Comparison of ENCODE assay signal across 8 cellular contexts in the genomic region with DNA sequence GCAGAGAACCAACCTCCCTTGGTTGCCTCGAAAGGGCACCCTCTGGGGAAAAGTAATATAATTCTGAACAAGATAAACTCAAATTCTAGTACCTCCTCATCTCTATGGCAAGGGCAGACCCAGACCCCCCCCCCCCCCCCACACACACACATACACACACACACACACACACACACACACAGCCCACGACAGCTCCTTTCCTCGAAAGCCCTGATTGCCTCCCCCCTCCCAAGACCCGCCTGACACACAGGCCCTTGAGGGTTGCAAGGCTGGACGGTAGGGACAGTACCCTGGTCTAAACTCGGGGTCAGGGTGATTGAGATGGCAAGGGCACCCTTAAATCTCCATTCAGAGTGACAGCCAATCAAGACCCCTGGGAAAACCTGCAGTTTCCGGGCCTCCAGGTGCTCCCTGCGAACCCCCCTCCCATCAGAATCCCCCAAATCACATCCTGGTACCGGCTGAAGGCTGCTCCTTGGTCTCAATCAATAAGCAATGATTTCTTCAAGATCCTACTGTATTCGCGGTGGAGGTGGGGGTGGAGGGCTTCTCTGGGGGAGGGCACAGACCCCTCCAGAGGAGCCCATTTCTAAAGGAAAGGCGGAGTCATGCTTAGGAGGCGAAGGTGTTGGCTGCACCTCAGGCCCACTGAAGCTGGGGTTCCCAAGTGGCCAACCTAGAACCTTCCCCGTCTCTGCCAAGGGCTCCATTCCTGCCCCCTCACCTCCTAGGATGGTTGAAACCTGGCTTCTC.
A peak's percentile ranks its signal among the peaks of the same experiment; 100 is the strongest.
DNase-seq lines count a peak whose midpoint lies in the region; ATAC-seq, FAIRE-seq and TF ChIP-seq lines count a peak whose summit lies in the region.

No MANE protein-coding gene starts in this region.

- ATAC-seq in activated CD8-positive, alpha-beta T cell treated with anti-CD3 and anti-CD28 coated beads for 36 hours, result no peak
- no peak for ATAC-seq in activated CD8-positive, alpha-beta T cell treated with anti-CD3 and anti-CD28 coated beads, Interleukin-2, amount 10 ng/mL, durations not matched to agents 7 days and 5 days
- no peak for ATAC-seq in K562
- ATAC-seq in HepG2, result no peak
- ATAC-seq in thoracic aorta (ENCODE audit: insufficient number of reproducible peaks, low FRiP score, low read depth), result no peak
- ATAC-seq in HG02571 (IDR thresholded peaks at IDR 0.05; ENCODE audit: unreplicated experiment), result no peak
- no peak for ATAC-seq in HG02623 (IDR thresholded peaks at IDR 0.05; ENCODE audit: unreplicated experiment)

- no peak for DNase-seq in activated CD8-positive, alpha-beta T cell treated with anti-CD3 and anti-CD28 coated beads for 36 hours
- DNase-seq in activated CD8-positive, alpha-beta T cell treated with anti-CD3 and anti-CD28 coated beads, Interleukin-2, amount 10 ng/mL, durations not matched to agents 7 days and 5 days, result no peak
- DNase-seq in K562 (ENCODE audit: extremely low read depth in 1 of 4, low spot score in 3 of 4) (peak in 1 of 4 experiments; percentile 18), HepG2 (ENCODE audit: low spot score) (no peak), thoracic aorta (ENCODE audit: low spot score) (no peak), HPDE6-E6E7 (ENCODE audit: extremely low spot score) (no peak)

- H3K27ac Mint-ChIP-seq in activated CD8-positive, alpha-beta T cell treated with anti-CD3 and anti-CD28 coated beads for 36 hours, result no peak overlapping the region
- no peak overlapping the region for H3K27ac Mint-ChIP-seq in activated CD8-positive, alpha-beta T cell treated with anti-CD3 and anti-CD28 coated beads, Interleukin-2, amount 10 ng/mL, durations not matched to agents 7 days and 5 days

- peaks cover 5% of the 10 kb centered on the region for H3K27me3 Mint-ChIP-seq in activated CD8-positive, alpha-beta T cell treated with anti-CD3 and anti-CD28 coated beads for 36 hours
- peaks cover 24% of the 10 kb centered on the region for H3K27me3 Mint-ChIP-seq in activated CD8-positive, alpha-beta T cell treated with anti-CD3 and anti-CD28 coated beads, Interleukin-2, amount 10 ng/mL, durations not matched to agents 7 days and 5 days (ENCODE audit: low read depth)

- no TSS peak for BruUV-seq in K562 (replicated peaks; lab: Mats Ljungman, UMichigan)
- no TSS peak for BruUV-seq in HepG2 (replicated peaks; lab: Mats Ljungman, UMichigan)

- TF ChIP-seq CTCF in activated CD8-positive, alpha-beta T cell treated with anti-CD3 and anti-CD28 coated beads for 36 hours (IDR thresholded peaks at IDR 0.05), result no peak
- TF ChIP-seq CTCF in K562 (IDR thresholded peaks at IDR 0.05 in 2 of 3, conservative IDR thresholded peaks at IDR 0.05 in 1 of 3; ENCODE audit: insufficient read depth in 2 of 3, low read depth in 1 of 3, low read length in 3 of 3), result no peak
- TF ChIP-seq CTCF in HepG2 (CRISPR knock-in tag; IDR thresholded peaks at IDR 0.05), result no peak
- no peak for TF ChIP-seq CTCF in thoracic aorta (IDR thresholded peaks at IDR 0.05)

- TF ChIP-seq EP300 in K562 (IDR thresholded peaks at IDR 0.05; ENCODE audit: low read length) (no peak), HepG2 (IDR thresholded peaks at IDR 0.05; ENCODE audit: low read depth in 2 of 2, low read length in 2 of 2) (no peak), HepG2 (CRISPR knock-in tag; IDR thresholded peaks at IDR 0.05; ENCODE audit: borderline replicate concordance) (no peak)

- H3K27me3 ChIP-seq in K562 (ENCODE audit: control insufficient read depth in 2 of 2, insufficient read depth in 2 of 2, low read length in 2 of 2), result no peaks in the 10 kb centered on the region
- no peaks in the 10 kb centered on the region for H3K27me3 ChIP-seq in HepG2 (ENCODE audit: control insufficient read depth in 1 of 2, insufficient read depth in 2 of 2, low read length in 2 of 2)
- H3K27me3 ChIP-seq in thoracic aorta (replicated peaks; ENCODE audit: insufficient read depth), result no peaks in the 10 kb centered on the region

- H4K20me1 ChIP-seq in K562 (replicated peaks; ENCODE audit: control insufficient read depth, insufficient read depth, low read length), result no peaks in the 10 kb centered on the region
- H4K20me1 ChIP-seq in HepG2 (ENCODE audit: insufficient read depth, low read length), result no peaks in the 10 kb centered on the region

- H3K79me2 ChIP-seq in K562 (ENCODE audit: control insufficient read depth, insufficient read depth, low read length), result no peaks in the 10 kb centered on the region
- H3K79me2 ChIP-seq in HepG2 (ENCODE audit: insufficient read depth, low read length), result no peaks in the 10 kb centered on the region

- no peak for TF ChIP-seq RAD21 in K562 (CRISPR knock-in tag; conservative IDR thresholded peaks at IDR 0.05 in 1 of 2, IDR thresholded peaks at IDR 0.05 in 1 of 2)
- no peak for TF ChIP-seq RAD21 in HepG2 (CRISPR knock-in tag; IDR thresholded peaks at IDR 0.05)

- intact Hi-C loops in activated CD8-positive, alpha-beta T cell treated with anti-CD3 and anti-CD28 coated beads for 36 hours (cut with micrococcal nuclease), result no loop called here
- intact Hi-C loops in K562 (cut with micrococcal nuclease), result no loop called here
- intact Hi-C loops in HepG2 (cut with micrococcal nuclease; ENCODE audit: unreplicated experiment), result no loop called here

- H3K9me3 Mint-ChIP-seq in activated CD8-positive, alpha-beta T cell treated with anti-CD3 and anti-CD28 coated beads for 36 hours, result no peaks in the 10 kb centered on the region
- no peaks in the 10 kb centered on the region for H3K9me3 Mint-ChIP-seq in activated CD8-positive, alpha-beta T cell treated with anti-CD3 and anti-CD28 coated beads, Interleukin-2, amount 10 ng/mL, durations not matched to agents 7 days and 5 days (ENCODE audit: insufficient read depth)

- H2AFZ ChIP-seq in K562 (ENCODE audit: low read depth, low read length) (0 out of 2 replicates have a peak overlapping the region, but pooled peaks have one; percentile 30), HepG2 (ENCODE audit: low read length) (no peak overlapping the region)

- H3K27ac ChIP-seq in K562 (ENCODE audit: extremely low read depth, low read depth, low read length) (no peak overlapping the region), HepG2 (ENCODE audit: extremely low read length, insufficient read depth, low read length) (no peak overlapping the region), thoracic aorta (peak overlapping the region; percentile 66 to 76)

- H3K36me3 Mint-ChIP-seq in activated CD8-positive, alpha-beta T cell treated with anti-CD3 and anti-CD28 coated beads for 36 hours (ENCODE audit: low read depth), result no peaks in the 10 kb centered on the region
- no peaks in the 10 kb centered on the region for H3K36me3 Mint-ChIP-seq in activated CD8-positive, alpha-beta T cell treated with anti-CD3 and anti-CD28 coated beads, Interleukin-2, amount 10 ng/mL, durations not matched to agents 7 days and 5 days (ENCODE audit: low read depth)

- no peaks in the 10 kb centered on the region for H3K9me1 ChIP-seq in K562 (ENCODE audit: control insufficient read depth, insufficient read depth, low read length)

- CTCF ChIA-PET in activated CD8-positive, alpha-beta T cell treated with anti-CD3 and anti-CD28 coated beads for 36 hours (lab: Charles Lee), result no interaction called here
- CTCF ChIA-PET in activated CD8-positive, alpha-beta T cell treated with anti-CD3 and anti-CD28 coated beads, Interleukin-2, amount 10 ng/mL, durations not matched to agents 7 days and 5 days (lab: Charles Lee), result no interaction called here
- CTCF ChIA-PET in K562 (lab: Yijun Ruan, JAX; ENCODE audit: low intra/inter-chr PET ratio), result no interaction called here
- CTCF ChIA-PET in HepG2 (lab: Yijun Ruan, JAX; ENCODE audit: low intra/inter-chr PET ratio, low total read pairs), result no interaction called here

- peaks cover 6% of the 10 kb centered on the region; the same call in 1 of the 2 replicates for H3K9me3 ChIP-seq in K562 (replicated peaks; ENCODE audit: control insufficient read depth, insufficient read depth, low read depth, low read length)
- H3K9me3 ChIP-seq in HepG2 (ENCODE audit: low read length), result peaks cover 5% of the 10 kb centered on the region
- H3K9me3 ChIP-seq in thoracic aorta, result no peaks in the 10 kb centered on the region

- H3K4me2 ChIP-seq in K562 (ENCODE audit: insufficient read depth, low read length) (no peak overlapping the region; the same call in 1 of the 2 replicates), HepG2 (ENCODE audit: low read depth, low read length) (peak overlapping the region; percentile 76)

- H3K4me3 Mint-ChIP-seq in activated CD8-positive, alpha-beta T cell treated with anti-CD3 and anti-CD28 coated beads for 36 hours, result peak overlapping the region; percentile 44
- H3K4me3 Mint-ChIP-seq in activated CD8-positive, alpha-beta T cell treated with anti-CD3 and anti-CD28 coated beads, Interleukin-2, amount 10 ng/mL, durations not matched to agents 7 days and 5 days, result no peak overlapping the region

- H3K4me1 Mint-ChIP-seq in activated CD8-positive, alpha-beta T cell treated with anti-CD3 and anti-CD28 coated beads for 36 hours (ENCODE audit: low read depth), result peaks cover 7% of the 10 kb centered on the region
- H3K4me1 Mint-ChIP-seq in activated CD8-positive, alpha-beta T cell treated with anti-CD3 and anti-CD28 coated beads, Interleukin-2, amount 10 ng/mL, durations not matched to agents 7 days and 5 days (ENCODE audit: low read depth), result peaks cover 12% of the 10 kb centered on the region

- H3K4me3 ChIP-seq in K562 (peak overlapping the region; percentile 69), HepG2 (replicated peaks in 1 of 3; ENCODE audit: insufficient read depth in 1 of 3, low read depth in 2 of 3, low read length in 3 of 3) (peak overlapping the region; percentile 66 to 76 (median 67); a peak in 4 of 6 replicates), thoracic aorta (peak overlapping the region; percentile 73)

- no peaks in the 10 kb centered on the region for H3K36me3 ChIP-seq in K562 (ENCODE audit: control insufficient read depth, insufficient read depth, low read length)
- no peaks in the 10 kb centered on the region for H3K36me3 ChIP-seq in HepG2 (replicated peaks in 1 of 2; ENCODE audit: control insufficient read depth in 1 of 2, insufficient read depth in 2 of 2, low read length in 2 of 2)
- H3K36me3 ChIP-seq in thoracic aorta, result no peaks in the 10 kb centered on the region

- 81% methylated on average over 11 of the region's 14 CpGs for WGBS in K562 (ENCODE audit: insufficient coverage, low coverage, missing lambda C conversion rate)
- WGBS in HepG2 (ENCODE audit: low lambda C conversion rate), result 64% methylated on average over 10 of the region's 14 CpGs

- in situ Hi-C loops in K562 (cut with MboI), result loop anchor here (25.0 kb wide), 1 partner anchor 999 kb away; a partner anchor contains a TSS
- in situ Hi-C loops in HepG2 (cut with HindIII; ENCODE audit: extremely low pct_ligation_motif_present, low pct_unique_long_range_greater_than_20kb), result no loop called here

- POLR2A ChIA-PET in activated CD8-positive, alpha-beta T cell treated with anti-CD3 and anti-CD28 coated beads for 36 hours (lab: Charles Lee), result no interaction called here
- POLR2A ChIA-PET in activated CD8-positive, alpha-beta T cell treated with anti-CD3 and anti-CD28 coated beads, Interleukin-2, amount 10 ng/mL, durations not matched to agents 7 days and 5 days (lab: Charles Lee), result no interaction called here
- POLR2A ChIA-PET in K562 (lab: Yijun Ruan, JAX) (interaction anchor here (1.2 kb wide), 1 partner anchor 92 kb away, joined by 3 read pairs; no protein-coding TSS in a partner anchor), HepG2 (lab: Yijun Ruan, JAX) (no interaction called here)

- FAIRE-seq in K562 (lab: Jason Lieb, UNC) (no peak), HepG2 (lab: Jason Lieb, UNC) (no peak)

- H3K9ac ChIP-seq in K562 (ENCODE audit: insufficient read depth in 1 of 2, low read depth in 2 of 2, low read length in 2 of 2) (peak overlapping the region in 1 of 2 experiments; percentile 84; a peak in 2 of 4 replicates), HepG2 (ENCODE audit: insufficient read depth, low read depth, low read length) (no peak overlapping the region)

- H3K4me1 ChIP-seq in K562 (replicated peaks in 1 of 2; ENCODE audit: control insufficient read depth in 2 of 2, insufficient read depth in 2 of 2, low read length in 2 of 2), result peaks cover 12 to 14% of the 10 kb centered on the region in 2 experiments
- peaks cover 15% of the 10 kb centered on the region for H3K4me1 ChIP-seq in HepG2 (ENCODE audit: insufficient read depth, low read length)
- H3K4me1 ChIP-seq in thoracic aorta (ENCODE audit: control insufficient read depth in 1 of 2, low read depth in 2 of 2), result peaks cover 19 to 40% of the 10 kb centered on the region in 2 donors

- no peak for TF ChIP-seq POLR2A in K562 (conservative IDR thresholded peaks at IDR 0.05)
- TF ChIP-seq POLR2A in HepG2 (IDR thresholded peaks at IDR 0.05; ENCODE audit: insufficient read depth in 1 of 2, low read depth in 2 of 2, low read length in 2 of 2), result no peak

Comparison
In these comparisons a context has a peak if more than half of its experiments do, and no peak if none do; other contexts are left out.
1. H3K27ac ChIP-seq: peak in thoracic aorta (2 of 2); none in K562 (single experiment) and HepG2 (single experiment).
2. Peak in every context shown above with its lines, with median percentiles within 50 percentile points of each other: H3K4me3 ChIP-seq.